In the genomic region with DNA sequence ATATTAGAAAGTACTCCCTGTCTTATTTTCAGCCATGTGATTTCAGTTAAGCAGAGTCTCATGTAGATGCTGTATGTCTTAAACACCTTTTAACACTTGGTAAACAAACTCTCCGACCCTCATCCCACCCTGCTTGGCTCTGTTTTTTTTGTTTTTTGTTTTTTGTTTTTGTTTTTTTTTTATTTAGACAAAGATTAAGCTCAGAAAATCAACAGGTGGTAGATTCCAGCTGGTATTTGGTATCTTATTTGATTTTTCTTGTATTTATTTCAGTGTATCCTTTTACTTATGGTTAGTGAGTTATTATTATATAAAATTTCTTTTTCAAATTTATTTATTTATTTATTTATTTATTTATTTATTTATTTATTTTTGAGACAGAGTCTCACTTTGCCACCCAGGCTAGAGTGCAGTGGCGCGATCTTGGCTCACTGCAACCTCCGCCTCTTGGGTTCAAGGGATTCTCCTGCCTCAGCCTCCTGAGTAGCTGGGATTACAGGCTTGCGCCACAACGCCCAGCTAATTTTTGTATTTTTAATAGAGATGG, we compare ENCODE assay signal across 1 cellular context.
TF ChIP-seq lines count a peak whose summit lies in the region.

No MANE protein-coding gene starts in this region.

TF ChIP-seq in HEK293, 187 proteins besides CTCF, POLR2A, EP300 and RAD21 (continued from another document):
- TF ChIP-seq, protein P1, sequence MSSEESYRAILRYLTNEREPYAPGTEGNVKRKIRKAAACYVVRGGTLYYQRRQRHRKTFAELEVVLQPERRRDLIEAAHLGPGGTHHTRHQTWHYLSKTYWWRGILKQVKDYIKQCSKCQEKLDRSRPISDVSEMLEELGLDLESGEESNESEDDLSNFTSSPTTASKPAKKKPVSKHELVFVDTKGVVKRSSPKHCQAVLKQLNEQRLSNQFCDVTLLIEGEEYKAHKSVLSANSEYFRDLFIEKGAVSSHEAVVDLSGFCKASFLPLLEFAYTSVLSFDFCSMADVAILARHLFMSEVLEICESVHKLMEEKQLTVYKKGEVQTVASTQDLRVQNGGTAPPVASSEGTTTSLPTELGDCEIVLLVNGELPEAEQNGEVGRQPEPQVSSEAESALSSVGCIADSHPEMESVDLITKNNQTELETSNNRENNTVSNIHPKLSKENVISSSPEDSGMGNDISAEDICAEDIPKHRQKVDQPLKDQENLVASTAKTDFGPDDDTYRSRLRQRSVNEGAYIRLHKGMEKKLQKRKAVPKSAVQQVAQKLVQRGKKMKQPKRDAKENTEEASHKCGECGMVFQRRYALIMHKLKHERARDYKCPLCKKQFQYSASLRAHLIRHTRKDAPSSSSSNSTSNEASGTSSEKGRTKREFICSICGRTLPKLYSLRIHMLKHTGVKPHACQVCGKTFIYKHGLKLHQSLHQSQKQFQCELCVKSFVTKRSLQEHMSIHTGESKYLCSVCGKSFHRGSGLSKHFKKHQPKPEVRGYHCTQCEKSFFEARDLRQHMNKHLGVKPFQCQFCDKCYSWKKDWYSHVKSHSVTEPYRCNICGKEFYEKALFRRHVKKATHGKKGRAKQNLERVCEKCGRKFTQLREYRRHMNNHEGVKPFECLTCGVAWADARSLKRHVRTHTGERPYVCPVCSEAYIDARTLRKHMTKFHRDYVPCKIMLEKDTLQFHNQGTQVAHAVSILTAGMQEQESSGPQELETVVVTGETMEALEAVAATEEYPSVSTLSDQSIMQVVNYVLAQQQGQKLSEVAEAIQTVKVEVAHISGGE (tag by site-specific recombination; conservative IDR thresholded peaks at IDR 0.05; ENCODE audit: low read depth) = peak; percentile 78
- 0 out of 2 replicates have a peak, but pooled peaks have one; percentile 15 for TF ChIP-seq ZNF530 (tag by site-specific recombination; IDR thresholded peaks at IDR 0.05; ENCODE audit: low read depth)
- peak; percentile 28; the same call in 1 of the 2 replicates for TF ChIP-seq ZNF341 (tag by site-specific recombination; IDR thresholded peaks at IDR 0.05; ENCODE audit: low read depth)
- TF ChIP-seq ZNF529 (tag by site-specific recombination; IDR thresholded peaks at IDR 0.05; ENCODE audit: insufficient replicate concordance) = peak; percentile 26
- TF ChIP-seq ZNF654 (tag by site-specific recombination; IDR thresholded peaks at IDR 0.05; ENCODE audit: low read depth) = peak; percentile 22
- peak; percentile 79; the same call in 1 of the 2 replicates for TF ChIP-seq ZNF558 (tag by site-specific recombination; IDR thresholded peaks at IDR 0.05)
- TF ChIP-seq SCRT1 (tag by site-specific recombination; IDR thresholded peaks at IDR 0.05; ENCODE audit: borderline replicate concordance) = peak; percentile 66; the same call in 1 of the 2 replicates
- TF ChIP-seq, protein P2, sequence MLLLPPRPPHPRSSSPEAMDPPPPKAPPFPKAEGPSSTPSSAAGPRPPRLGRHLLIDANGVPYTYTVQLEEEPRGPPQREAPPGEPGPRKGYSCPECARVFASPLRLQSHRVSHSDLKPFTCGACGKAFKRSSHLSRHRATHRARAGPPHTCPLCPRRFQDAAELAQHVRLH (tag by site-specific recombination; IDR thresholded peaks at IDR 0.05) = 0 out of 2 replicates have a peak, but pooled peaks have one; percentile 50
- peak; percentile 78; the same call in 1 of the 2 replicates for TF ChIP-seq ZNF140 (tag by site-specific recombination; IDR thresholded peaks at IDR 0.05)
- 0 out of 2 replicates have a peak, but pooled peaks have one; percentile 37 for TF ChIP-seq ZNF404 (tag by site-specific recombination; IDR thresholded peaks at IDR 0.05)
- peak; percentile 65; the same call in 1 of the 2 replicates for TF ChIP-seq ZNF560 (tag by site-specific recombination; IDR thresholded peaks at IDR 0.05; ENCODE audit: borderline replicate concordance)
- 0 out of 2 replicates have a peak, but pooled peaks have one; percentile 37 for TF ChIP-seq ZFP3 (tag by site-specific recombination; IDR thresholded peaks at IDR 0.05; ENCODE audit: low read depth)
- peak; percentile 35; the same call in 1 of the 2 replicates for TF ChIP-seq ZNF433 (tag by site-specific recombination; IDR thresholded peaks at IDR 0.05; ENCODE audit: low read depth)
- TF ChIP-seq, protein P3, sequence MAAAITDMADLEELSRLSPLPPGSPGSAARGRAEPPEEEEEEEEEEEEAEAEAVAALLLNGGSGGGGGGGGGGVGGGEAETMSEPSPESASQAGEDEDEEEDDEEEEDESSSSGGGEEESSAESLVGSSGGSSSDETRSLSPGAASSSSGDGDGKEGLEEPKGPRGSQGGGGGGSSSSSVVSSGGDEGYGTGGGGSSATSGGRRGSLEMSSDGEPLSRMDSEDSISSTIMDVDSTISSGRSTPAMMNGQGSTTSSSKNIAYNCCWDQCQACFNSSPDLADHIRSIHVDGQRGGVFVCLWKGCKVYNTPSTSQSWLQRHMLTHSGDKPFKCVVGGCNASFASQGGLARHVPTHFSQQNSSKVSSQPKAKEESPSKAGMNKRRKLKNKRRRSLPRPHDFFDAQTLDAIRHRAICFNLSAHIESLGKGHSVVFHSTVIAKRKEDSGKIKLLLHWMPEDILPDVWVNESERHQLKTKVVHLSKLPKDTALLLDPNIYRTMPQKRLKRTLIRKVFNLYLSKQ (tag by site-specific recombination; IDR thresholded peaks at IDR 0.05; ENCODE audit: borderline replicate concordance) = peak; percentile 40; the same call in 1 of the 2 replicates
- TF ChIP-seq, protein P4, sequence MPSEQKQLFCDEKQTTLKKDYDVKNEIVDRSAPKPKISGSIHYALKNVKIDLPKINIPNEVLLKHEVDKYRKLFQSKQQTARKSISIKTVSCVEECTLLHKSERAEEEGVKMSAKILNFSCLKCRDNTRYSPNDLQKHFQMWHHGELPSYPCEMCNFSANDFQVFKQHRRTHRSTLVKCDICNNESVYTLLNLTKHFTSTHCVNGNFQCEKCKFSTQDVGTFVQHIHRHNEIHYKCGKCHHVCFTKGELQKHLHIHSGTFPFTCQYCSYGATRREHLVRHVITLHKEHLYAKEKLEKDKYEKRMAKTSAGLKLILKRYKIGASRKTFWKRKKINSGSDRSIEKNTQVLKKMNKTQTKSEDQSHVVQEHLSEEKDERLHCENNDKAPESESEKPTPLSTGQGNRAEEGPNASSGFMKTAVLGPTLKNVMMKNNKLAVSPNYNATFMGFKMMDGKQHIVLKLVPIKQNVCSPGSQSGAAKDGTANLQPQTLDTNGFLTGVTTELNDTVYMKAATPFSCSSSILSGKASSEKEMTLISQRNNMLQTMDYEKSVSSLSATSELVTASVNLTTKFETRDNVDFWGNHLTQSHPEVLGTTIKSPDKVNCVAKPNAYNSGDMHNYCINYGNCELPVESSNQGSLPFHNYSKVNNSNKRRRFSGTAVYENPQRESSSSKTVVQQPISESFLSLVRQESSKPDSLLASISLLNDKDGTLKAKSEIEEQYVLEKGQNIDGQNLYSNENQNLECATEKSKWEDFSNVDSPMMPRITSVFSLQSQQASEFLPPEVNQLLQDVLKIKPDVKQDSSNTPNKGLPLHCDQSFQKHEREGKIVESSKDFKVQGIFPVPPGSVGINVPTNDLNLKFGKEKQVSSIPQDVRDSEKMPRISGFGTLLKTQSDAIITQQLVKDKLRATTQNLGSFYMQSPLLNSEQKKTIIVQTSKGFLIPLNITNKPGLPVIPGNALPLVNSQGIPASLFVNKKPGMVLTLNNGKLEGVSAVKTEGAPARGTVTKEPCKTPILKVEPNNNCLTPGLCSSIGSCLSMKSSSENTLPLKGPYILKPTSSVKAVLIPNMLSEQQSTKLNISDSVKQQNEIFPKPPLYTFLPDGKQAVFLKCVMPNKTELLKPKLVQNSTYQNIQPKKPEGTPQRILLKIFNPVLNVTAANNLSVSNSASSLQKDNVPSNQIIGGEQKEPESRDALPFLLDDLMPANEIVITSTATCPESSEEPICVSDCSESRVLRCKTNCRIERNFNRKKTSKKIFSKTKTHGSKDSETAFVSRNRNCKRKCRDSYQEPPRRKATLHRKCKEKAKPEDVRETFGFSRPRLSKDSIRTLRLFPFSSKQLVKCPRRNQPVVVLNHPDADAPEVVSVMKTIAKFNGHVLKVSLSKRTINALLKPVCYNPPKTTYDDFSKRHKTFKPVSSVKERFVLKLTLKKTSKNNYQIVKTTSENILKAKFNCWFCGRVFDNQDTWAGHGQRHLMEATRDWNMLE (tag by site-specific recombination; conservative IDR thresholded peaks at IDR 0.05; ENCODE audit: low read depth) = peak; percentile 89
- peak; percentile 92 for TF ChIP-seq SCRT2 (tag by site-specific recombination; IDR thresholded peaks at IDR 0.05)
- peak; percentile 67 for TF ChIP-seq ZNF266 (tag by site-specific recombination; IDR thresholded peaks at IDR 0.05; ENCODE audit: low read depth)
- peak; percentile 79 for TF ChIP-seq ZNF555 (tag by site-specific recombination; conservative IDR thresholded peaks at IDR 0.05)
- peak; percentile 93 for TF ChIP-seq ZNF394 (tag by site-specific recombination; IDR thresholded peaks at IDR 0.05; ENCODE audit: borderline replicate concordance)
